In the genomic region with DNA sequence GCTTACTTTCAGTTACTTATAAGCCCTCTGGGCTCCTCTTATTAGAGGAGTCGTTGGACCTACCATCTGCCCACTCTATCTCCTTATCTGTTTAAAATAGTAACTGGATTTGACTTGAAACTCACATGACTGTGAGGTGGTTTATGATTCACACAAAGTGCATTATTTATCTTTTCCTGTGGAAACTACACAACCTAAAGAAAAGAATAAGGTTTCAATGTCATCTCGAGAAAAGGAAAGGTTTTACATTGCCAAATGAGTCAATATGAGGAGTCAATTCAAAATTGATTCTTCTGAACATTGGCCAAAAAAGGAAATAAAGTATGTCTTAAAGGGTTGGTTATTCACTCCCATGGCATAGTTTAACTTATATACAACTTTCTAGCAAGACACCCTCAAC, we compare ENCODE assay signal across 32 cellular contexts.
DNase-seq lines count a peak whose midpoint lies in the region; ATAC-seq lines count a peak whose summit lies in the region.
"Had no signal": no experiment of that assay in that cellular context is flagged by ENCODE, and none has a peak within 500 bp of the region (broad histone marks: within the 10 kb centered on the region; RNA-seq: fewer than 3 reads in every experiment).

No MANE protein-coding gene starts in this region.

- intact Hi-C loops in activated CD4-positive, alpha-beta T cell treated with anti-CD3 and anti-CD28 coated beads for 36 hours (cut with DNase I, micrococcal nuclease) = loop anchor here (1.0 kb wide), 2 partner anchors 20 to 21 kb away; no protein-coding TSS in a partner anchor
- intact Hi-C loops in activated T-helper 1 cell treated with anti-CD3 and anti-CD28 coated beads, Interleukin-12 subunit alpha, Interleukin-12 subunit beta, Interleukin-2, Interleukin-4 antibody, amounts not matched to agents 30 ng/mL and 10 ng/mL and 1 ng/mL, durations not matched to agents 14 hours and 24 hours and 36 hours (cut with micrococcal nuclease) = loop anchor here (1.0 kb wide), 2 partner anchors 21 to 47 kb away; no protein-coding TSS in a partner anchor

- H3K4me1 Mint-ChIP-seq in activated CD4-positive, alpha-beta T cell treated with anti-CD3 and anti-CD28 coated beads for 36 hours = peaks cover 20% of the 10 kb centered on the region
- peaks cover 16% of the 10 kb centered on the region for H3K4me1 Mint-ChIP-seq in activated T-helper 1 cell treated with anti-CD3 and anti-CD28 coated beads, Interleukin-12 subunit alpha, Interleukin-12 subunit beta, Interleukin-2, Interleukin-4 antibody, amounts not matched to agents 30 ng/mL and 10 ng/mL and 1 ng/mL, durations not matched to agents 14 hours and 24 hours and 36 hours (ENCODE audit: low read depth)

- no peak for DNase-seq in activated CD4-positive, alpha-beta T cell treated with anti-CD3 and anti-CD28 coated beads for 36 hours
- no peak for DNase-seq in activated CD4-positive, alpha-beta T cell treated with anti-CD3 and anti-CD28 coated beads, Interleukin-2, amount 50 U/mL, for 48 hours
- DNase-seq in activated T-helper 1 cell treated with anti-CD3 and anti-CD28 coated beads, Interleukin-12 subunit alpha, Interleukin-12 subunit beta, Interleukin-2, Interleukin-4 antibody, amounts not matched to agents 30 ng/mL and 10 ng/mL and 1 ng/mL, durations not matched to agents 14 hours and 24 hours and 36 hours (ENCODE audit: low spot score) = no peak
- DNase-seq in foreskin melanocyte (peak; percentile 3), DMS 273 treated with DMSO at 0.1 percent for 48 hours (lab: John Stamatoyannopoulos, UW) (no peak)
- no peak for DNase-seq in stimulated activated naive CD4-positive, alpha-beta T cell (lab: John Stamatoyannopoulos, UW)
- no peak for DNase-seq in activated CD8-positive, alpha-beta memory T cell treated with anti-CD3 and anti-CD28 coated beads, Interleukin-2, amount 50 U/mL, for 48 hours
- DNase-seq: activated CD4-positive, alpha-beta memory T cell treated with anti-CD3 and anti-CD28 coated beads, Interleukin-2, amount 10 ng/mL, durations not matched to agents 7 days and 5 days; activated CD8-positive, alpha-beta memory T cell treated with anti-CD3 and anti-CD28 coated beads, Interleukin-2, amount 50 U/mL, for 4 hours; amniotic stem cell; C1 segment of cervical spinal cord; cerebellar nuclear complex; DND-41; GF-D8; hippocampal formation; MM.1S; mucosa of descending colon; NCI-H1105 treated with DMSO at 0.1 percent for 48 hours; NCI-H1930; NCI-H524; NK-92 treated with Interleukin-12 subunit alpha and Interleukin-12 subunit beta, amount 100 ng/mL, for 24 hours; occipital lobe; stimulated activated CD4-positive, alpha-beta T cell treated with anti-CD3 and anti-CD28 coated beads, Interleukin-12 subunit alpha, Interleukin-12 subunit beta, amount 100 ng/mL, for 4 hours; stimulated activated CD4-positive, alpha-beta T cell treated with anti-CD3 and anti-CD28 coated beads, Interleukin-2, amount 100 ng/mL, for 48 hours; transverse colon had no signal

- H3K4me3 Mint-ChIP-seq in activated CD4-positive, alpha-beta T cell treated with anti-CD3 and anti-CD28 coated beads for 36 hours = no peak overlapping the region
- peak overlapping the region; percentile 61 for H3K4me3 Mint-ChIP-seq in activated T-helper 1 cell treated with anti-CD3 and anti-CD28 coated beads, Interleukin-12 subunit alpha, Interleukin-12 subunit beta, Interleukin-2, Interleukin-4 antibody, amounts not matched to agents 30 ng/mL and 10 ng/mL and 1 ng/mL, durations not matched to agents 14 hours and 24 hours and 36 hours
- H3K4me3 Mint-ChIP-seq: activated CD4-positive, alpha-beta memory T cell treated with anti-CD3 and anti-CD28 coated beads, Interleukin-2, amount 10 ng/mL, durations not matched to agents 7 days and 5 days; brain; natural killer cell treated with Interleukin-12 subunit alpha and Interleukin-12 subunit beta and Interleukin-15 and Interleukin-18, amount 100 ng/mL, for 72 hours had no signal

- CTCF ChIA-PET in activated CD4-positive, alpha-beta T cell treated with anti-CD3 and anti-CD28 coated beads for 36 hours (lab: Charles Lee) = interaction anchor here (1.5 kb wide), 1 partner anchor 13 kb away, joined by 3 read pairs; no protein-coding TSS in a partner anchor

- POLR2A ChIA-PET in activated CD4-positive, alpha-beta T cell treated with anti-CD3 and anti-CD28 coated beads for 36 hours (lab: Charles Lee) = no interaction called here

- peaks cover 8% of the 10 kb centered on the region for H3K9me3 Mint-ChIP-seq in activated CD4-positive, alpha-beta T cell treated with anti-CD3 and anti-CD28 coated beads for 36 hours (ENCODE audit: low read depth)
- peaks cover 10% of the 10 kb centered on the region for H3K9me3 Mint-ChIP-seq in activated T-helper 1 cell treated with anti-CD3 and anti-CD28 coated beads, Interleukin-12 subunit alpha, Interleukin-12 subunit beta, Interleukin-2, Interleukin-4 antibody, amounts not matched to agents 30 ng/mL and 10 ng/mL and 1 ng/mL, durations not matched to agents 14 hours and 24 hours and 36 hours
- H3K9me3 Mint-ChIP-seq: activated CD4-positive, alpha-beta memory T cell treated with anti-CD3 and anti-CD28 coated beads, Interleukin-2, amount 10 ng/mL, durations not matched to agents 7 days and 5 days had no signal

- peaks cover 2% of the 10 kb centered on the region for H3K36me3 Mint-ChIP-seq in activated CD4-positive, alpha-beta T cell treated with anti-CD3 and anti-CD28 coated beads for 36 hours (ENCODE audit: low read depth)
- peaks cover 6% of the 10 kb centered on the region for H3K36me3 Mint-ChIP-seq in activated T-helper 1 cell treated with anti-CD3 and anti-CD28 coated beads, Interleukin-12 subunit alpha, Interleukin-12 subunit beta, Interleukin-2, Interleukin-4 antibody, amounts not matched to agents 30 ng/mL and 10 ng/mL and 1 ng/mL, durations not matched to agents 14 hours and 24 hours and 36 hours (ENCODE audit: low read depth)
- H3K36me3 Mint-ChIP-seq: brain; natural killer cell treated with Interleukin-12 subunit alpha and Interleukin-12 subunit beta and Interleukin-15 and Interleukin-18, amount 100 ng/mL, for 72 hours had no signal

- peak overlapping the region; percentile 66 for H3K27ac Mint-ChIP-seq in activated CD4-positive, alpha-beta T cell treated with anti-CD3 and anti-CD28 coated beads for 36 hours
- H3K27ac Mint-ChIP-seq in activated T-helper 1 cell treated with anti-CD3 and anti-CD28 coated beads, Interleukin-12 subunit alpha, Interleukin-12 subunit beta, Interleukin-2, Interleukin-4 antibody, amounts not matched to agents 30 ng/mL and 10 ng/mL and 1 ng/mL, durations not matched to agents 14 hours and 24 hours and 36 hours = peak overlapping the region; percentile 64
- H3K27ac Mint-ChIP-seq: activated CD4-positive, alpha-beta memory T cell treated with anti-CD3 and anti-CD28 coated beads, Interleukin-2, amount 10 ng/mL, durations not matched to agents 7 days and 5 days; brain; natural killer cell treated with Interleukin-12 subunit alpha and Interleukin-12 subunit beta and Interleukin-15 and Interleukin-18, amount 100 ng/mL, for 72 hours had no signal

- H3K27me3 Mint-ChIP-seq in activated CD4-positive, alpha-beta T cell treated with anti-CD3 and anti-CD28 coated beads for 36 hours = peaks cover 9% of the 10 kb centered on the region
- no peaks in the 10 kb centered on the region for H3K27me3 Mint-ChIP-seq in activated T-helper 1 cell treated with anti-CD3 and anti-CD28 coated beads, Interleukin-12 subunit alpha, Interleukin-12 subunit beta, Interleukin-2, Interleukin-4 antibody, amounts not matched to agents 30 ng/mL and 10 ng/mL and 1 ng/mL, durations not matched to agents 14 hours and 24 hours and 36 hours (ENCODE audit: insufficient read depth)
- H3K27me3 Mint-ChIP-seq: activated CD4-positive, alpha-beta memory T cell treated with anti-CD3 and anti-CD28 coated beads, Interleukin-2, amount 10 ng/mL, durations not matched to agents 7 days and 5 days; brain; natural killer cell treated with Interleukin-12 subunit alpha and Interleukin-12 subunit beta and Interleukin-15 and Interleukin-18, amount 100 ng/mL, for 72 hours had no signal

- peak; percentile 83 for ATAC-seq in activated CD4-positive, alpha-beta T cell treated with anti-CD3 and anti-CD28 coated beads for 36 hours
- ATAC-seq in HG02884 (IDR thresholded peaks at IDR 0.05; ENCODE audit: unreplicated experiment) = peak; percentile 46
- ATAC-seq: gastroesophageal sphincter; mucosa of descending colon; natural killer cell treated with Interleukin-12 subunit alpha and Interleukin-12 subunit beta and Interleukin-15 and Interleukin-18, amount 100 ng/mL, for 72 hours; Right ventricle myocardium inferior; sciatic nerve; SK-N-SH treated with all-trans-retinoic acid at 6 μM for 48 hours had no signal
